In genomic region chr22:37566903-37567798, GRCh38 we compare ENCODE assay signal across 8 cellular contexts. TPM values are rescaled to one million over a fixed set of nuclear protein-coding genes. Genes with fewer than 3 reads are reported as not detected.
A peak's percentile ranks its signal among the peaks of the same experiment; 100 is the strongest.
DNase-seq lines count a peak whose midpoint lies in the region; ATAC-seq and TF ChIP-seq lines count a peak whose summit lies in the region.

No MANE protein-coding gene starts in this region.

- H3K4me1 ChIP-seq in H9 (ENCODE audit: insufficient read depth, low read length), result peaks cover 8% of the 10 kb centered on the region

- H2BK20ac ChIP-seq in H9 (ENCODE audit: low read depth, low read length, poor library complexity, severe bottlenecking), result no peak overlapping the region

- no peak overlapping the region for H3K56ac ChIP-seq in H9 (ENCODE audit: insufficient read length, low read depth, low read length)

- H3K9me3 ChIP-seq in H9 (ENCODE audit: control insufficient read depth, low read depth, low read length), result no peaks in the 10 kb centered on the region

- H3K27me3 Mint-ChIP-seq in H9 (ENCODE audit: low read depth), result peaks cover 3% of the 10 kb centered on the region; the same call in 1 of the 2 replicates

- DNase-seq in DMS79 treated with DMSO at 0.1 percent for 48 hours (lab: John Stamatoyannopoulos, UW) (peak; percentile 21), H9 (peak; percentile 89), NCI-H460 (ENCODE audit: extremely low read depth, low read depth) (peak; percentile 49), dermis microvascular lymphatic vessel endothelial cell (ENCODE audit: low read depth in 2 of 2) (peak; percentile 43 to 71), lung microvascular endothelial cell (ENCODE audit: low read depth in 2 of 2) (peak; percentile 75 to 82)
- DNase-seq in activated CD4-positive, alpha-beta T cell treated with anti-CD3 and anti-CD28 coated beads, Interleukin-2, amount 50 U/mL, for 48 hours, result peak; percentile 95 to 96
- peak; percentile 89 for DNase-seq in stimulated activated CD8-positive, alpha-beta memory T cell treated with anti-CD3 and anti-CD28 coated beads, Interleukin-15, amount 100 ng/mL, for 24 hours (ENCODE audit: low read depth)

- no peak overlapping the region for H3K23ac ChIP-seq in H9 (ENCODE audit: insufficient read length, low read depth, low read length)

- H4K91ac ChIP-seq in H9 (ENCODE audit: insufficient read length, low read depth, low read length), result no peak overlapping the region

- H2BK5ac ChIP-seq in H9 (ENCODE audit: insufficient read length, low read length), result no peak overlapping the region

- no peaks in the 10 kb centered on the region for H3K27me3 ChIP-seq in H9 (ENCODE audit: insufficient read depth, low read length)

- H3K18ac ChIP-seq in H9 (ENCODE audit: insufficient read length, low read depth, low read length), result no peak overlapping the region

- H3K27ac Mint-ChIP-seq in H9, result no peak overlapping the region; a peak in 1 of 7 replicates

- H3K4me3 Mint-ChIP-seq in H9, result no peak overlapping the region; a peak in 1 of 5 replicates

- H2BK12ac ChIP-seq in H9 (ENCODE audit: insufficient read length, low read depth, low read length), result no peak overlapping the region

- no peak overlapping the region for H3K9ac ChIP-seq in H9 (ENCODE audit: extremely low read depth, insufficient read length, low read length)

- no peak overlapping the region for H2AK5ac ChIP-seq in H9 (ENCODE audit: insufficient read length, low read length)

- TF ChIP-seq CTCF in H9 (conservative IDR thresholded peaks at IDR 0.05), result peak; percentile 98

- H4K5ac ChIP-seq in H9 (ENCODE audit: insufficient read length, low read depth, low read length), result no peak overlapping the region

- H3K4me1 Mint-ChIP-seq in H9, result peaks cover 41 to 50% of the 10 kb centered on the region in 2 experiments

- no peak for ATAC-seq in HG03045 (IDR thresholded peaks at IDR 0.05; ENCODE audit: unreplicated experiment)

- H4K20me1 ChIP-seq in H9 (ENCODE audit: control insufficient read depth, insufficient read depth, insufficient read length), result no peaks in the 10 kb centered on the region

- H3K4me2 ChIP-seq in H9 (ENCODE audit: insufficient read depth, insufficient read length, low read length), result no peak overlapping the region

- H3K14ac ChIP-seq in H9 (ENCODE audit: insufficient read depth, low read length), result no peak overlapping the region

- no CpG with 5 or more reads among the region's 16 CpGs for WGBS in H9 (ENCODE audit: extremely low coverage, insufficient read length, low lambda C conversion rate)

- no peak overlapping the region for H2BK15ac ChIP-seq in H9 (ENCODE audit: low read depth, low read length)

- H2BK120ac ChIP-seq in H9 (ENCODE audit: low read depth, low read length, poor library complexity, severe bottlenecking), result no peak overlapping the region

- no peak overlapping the region for H3T11ph ChIP-seq in H9 (ENCODE audit: low read length)

- H4K8ac ChIP-seq in H9 (replicated peaks; ENCODE audit: insufficient read length, low read depth, low read length), result no peak overlapping the region

- H3K9me3 Mint-ChIP-seq in H9, result no peaks in the 10 kb centered on the region; a peak in 2 of 5 replicates

- no peak overlapping the region for H3K4ac ChIP-seq in H9 (ENCODE audit: low read depth, low read length)

- no peaks in the 10 kb centered on the region for H3K23me2 ChIP-seq in H9 (ENCODE audit: insufficient read length, low read depth, low read length, poor library complexity, severe bottlenecking)

- H3K79me2 ChIP-seq in H9 (ENCODE audit: insufficient read depth, low read length), result no peaks in the 10 kb centered on the region; the same call in 1 of the 2 replicates

- H3K79me1 ChIP-seq in H9 (ENCODE audit: insufficient read depth, low read depth, low read length, poor library complexity, severe bottlenecking), result no peaks in the 10 kb centered on the region

- no peak overlapping the region for H3K27ac ChIP-seq in H9 (ENCODE audit: insufficient read length, low read depth, low read length)

- no peak overlapping the region for H2AFZ ChIP-seq in H9 (ENCODE audit: low read length)

- H3K36me3 Mint-ChIP-seq in H9 (ENCODE audit: insufficient read depth in 1 of 3, low read depth in 3 of 3), result peaks cover 0 to 12% (median 0%) of the 10 kb centered on the region in 3 experiments; a peak in 4 of 7 replicates

RNA-seq across cellular contexts. Expression of gene CDC42EP1, which starts 6.9 kb away (rescaled TPM):
- total RNA-seq in H9 (2021) (23.0 and 24.3 TPM in 2 replicates), dermis microvascular lymphatic vessel endothelial cell (6.8 and 14.8 TPM in 2 replicates), lung microvascular endothelial cell (7.8 and 7.9 TPM in 2 replicates)
- total RNA-seq in NCI-H460 (2014; rRNA removed; shearing (Covaris generic)), result 43.7 and 59.0 TPM in 2 replicates
- polyA plus RNA-seq in NCI-H460 (2014; cell fraction: nucleus; rRNA removed), result 25.0 and 26.6 TPM in 2 replicates

RNA-seq across cellular contexts. Expression of gene LGALS2, which starts 12.7 kb away (rescaled TPM):
- total RNA-seq in H9 (2021) (not detected in 2 replicates), dermis microvascular lymphatic vessel endothelial cell (not detected in 2 replicates), lung microvascular endothelial cell (not detected in 2 replicates)
- total RNA-seq in NCI-H460 (2014; rRNA removed; shearing (Covaris generic)), result not detected in 2 replicates
- polyA plus RNA-seq in NCI-H460 (2014; cell fraction: nucleus; rRNA removed), result not detected in 2 replicates

RNA-seq across cellular contexts. Expression of gene GGA1, which starts 41.5 kb away (rescaled TPM):
- total RNA-seq in H9 (2021), result 56.0 and 61.7 TPM in 2 replicates
- total RNA-seq in NCI-H460 (2014; rRNA removed; shearing (Covaris generic)), result 36.5 TPM in 2 replicates
- 118 and 144 TPM in 2 replicates for polyA plus RNA-seq in NCI-H460 (2014; cell fraction: nucleus; rRNA removed)
- 42.0 and 62.8 TPM in 2 replicates for total RNA-seq in dermis microvascular lymphatic vessel endothelial cell
- 29.2 and 85.3 TPM in 2 replicates for total RNA-seq in lung microvascular endothelial cell

RNA-seq across cellular contexts. Expression of gene CARD10, which starts 47.9 kb away (rescaled TPM):
- 17.1 and 17.7 TPM in 2 replicates for total RNA-seq in H9 (2021)
- total RNA-seq in NCI-H460 (2014; rRNA removed; shearing (Covaris generic)), result 3.1 and 4.7 TPM in 2 replicates
- polyA plus RNA-seq in NCI-H460 (2014; cell fraction: nucleus; rRNA removed), result 7.2 and 7.8 TPM in 2 replicates
- total RNA-seq in dermis microvascular lymphatic vessel endothelial cell, result 47.9 and 55.6 TPM in 2 replicates
- total RNA-seq in lung microvascular endothelial cell, result 36.2 and 57.1 TPM in 2 replicates

Comparison
In these comparisons a context has a peak if more than half of its experiments do, and no peak if none do; other contexts are left out.
1. DNase-seq: peak in every context shown above with its lines; median percentile 96 in activated CD4-positive, alpha-beta T cell treated with anti-CD3 and anti-CD28 coated beads, Interleukin-2, amount 50 U/mL, for 48 hours; 89 in H9; 89 in stimulated activated CD8-positive, alpha-beta memory T cell treated with anti-CD3 and anti-CD28 coated beads, Interleukin-15, amount 100 ng/mL, for 24 hours; 78 in lung microvascular endothelial cell; 57 in dermis microvascular lymphatic vessel endothelial cell; 49 in NCI-H460; 21 in DMS79 treated with DMSO at 0.1 percent for 48 hours.